10 cellular contexts compared by ENCODE assay signal in the genomic region with DNA sequence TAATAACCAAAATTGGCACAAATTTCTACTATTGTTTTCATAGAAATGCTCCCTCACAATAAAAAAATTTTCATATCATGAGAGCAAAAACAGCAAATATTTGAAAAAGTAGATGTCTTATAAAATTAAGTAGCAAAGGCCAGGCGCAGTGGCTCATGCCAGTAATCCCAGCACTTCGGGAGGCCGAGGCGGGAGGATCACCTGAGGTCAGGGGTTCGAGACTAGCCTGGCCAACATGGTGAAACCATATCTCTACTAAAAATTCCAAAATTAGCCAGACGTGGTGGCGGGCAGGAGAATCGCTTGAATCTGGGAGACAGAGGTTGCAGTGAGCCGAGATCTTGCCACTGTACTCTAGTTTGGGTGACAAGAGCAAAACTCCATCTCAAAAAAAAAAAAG. TPM values are rescaled to one million over a fixed set of nuclear protein-coding genes. Genes with fewer than 3 reads are reported as not detected.
"Had no signal": no experiment of that assay in that cellular context is flagged by ENCODE, and none has a peak within 500 bp of the region (broad histone marks: within the 10 kb centered on the region; RNA-seq: fewer than 3 reads in every experiment).

No MANE protein-coding gene starts in this region.

RNA-seq across cellular contexts. Expression of a gene that starts 17.2 kb away (rescaled TPM):
- total RNA-seq: hepatocyte, left cardiac atrium, left ventricle myocardium inferior, left ventricle myocardium superior, liver, lower leg skin, lung microvascular endothelial cell, mesenteric fat pad, mesothelial cell of epicardium, mucosa of gallbladder had no signal
